1 cellular context compared by ENCODE assay signal in the genomic region with DNA sequence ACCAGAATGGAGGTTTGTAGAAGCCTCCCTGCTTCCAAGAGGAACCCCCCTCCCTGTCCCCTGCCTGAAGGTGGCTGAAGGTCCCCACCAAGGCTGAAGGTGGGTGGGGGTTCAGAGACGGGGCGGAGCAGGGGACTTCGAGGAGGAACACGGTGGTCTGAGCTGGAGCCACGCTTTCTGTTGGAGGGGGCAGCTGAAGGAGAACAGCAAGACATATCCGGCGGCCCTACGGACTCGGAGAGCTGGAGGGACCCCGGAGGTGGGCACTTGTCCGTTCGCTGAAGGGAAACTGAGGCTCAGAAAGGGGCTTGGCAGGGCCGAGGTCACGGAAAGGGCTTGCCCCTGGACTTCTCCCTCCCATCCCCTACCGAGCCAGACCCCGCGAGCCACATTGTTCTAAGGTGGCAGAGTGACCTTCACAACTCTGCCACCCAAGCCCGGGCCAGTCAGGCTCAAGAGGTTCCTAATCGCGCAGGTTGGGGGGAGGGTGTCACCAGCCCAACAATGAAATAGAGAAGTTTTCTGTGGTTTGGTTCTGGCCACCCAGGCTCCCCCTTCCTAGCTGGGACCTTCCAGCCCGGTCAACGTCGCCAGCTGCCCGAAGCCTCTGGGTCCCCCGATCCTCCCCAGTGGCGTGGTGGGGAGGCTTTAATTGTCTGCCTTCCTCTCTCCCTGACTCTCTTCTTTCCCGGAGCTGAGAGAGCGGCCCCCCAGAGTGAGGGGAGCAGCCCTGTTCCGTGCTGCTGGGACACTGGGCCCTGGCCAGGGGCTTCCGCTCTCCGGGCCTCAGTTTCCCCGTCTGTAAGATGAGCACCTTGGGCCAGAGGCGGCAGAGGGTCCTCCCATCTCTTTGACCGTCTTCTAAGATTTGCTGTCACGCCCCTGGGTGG.
TF ChIP-seq lines count a peak whose summit lies in the region.

No MANE protein-coding gene starts in this region.

TF ChIP-seq in K562, 482 proteins besides CTCF, POLR2A, EP300 and RAD21:
- TF ChIP-seq SRSF1 (IDR thresholded peaks at IDR 0.05; ENCODE audit: low read depth, low read length) (no peak), TFAP4 (CRISPR knock-in tag; IDR thresholded peaks at IDR 0.05; ENCODE audit: borderline replicate concordance) (peak; percentile 43; the same call in 1 of the 2 replicates), THAP12 (CRISPR knock-in tag; IDR thresholded peaks at IDR 0.05) (no peak), GABPB1 (CRISPR knock-in tag; IDR thresholded peaks at IDR 0.05) (0 out of 2 replicates have a peak, but pooled peaks have one; percentile 10), NR4A1 (CRISPR knock-in tag; IDR thresholded peaks at IDR 0.05) (no peak), NR4A1 (tag; IDR thresholded peaks at IDR 0.05) (0 out of 2 replicates have a peak, but pooled peaks have one; percentile 15), ZFX (CRISPR knock-in tag; IDR thresholded peaks at IDR 0.05) (0 out of 2 replicates have a peak, but pooled peaks have one; percentile 12), HDAC2 (IDR thresholded peaks at IDR 0.05) (no peak), ZNF263 (CRISPR knock-in tag; IDR thresholded peaks at IDR 0.05; ENCODE audit: borderline replicate concordance) (peak; percentile 48; the same call in 1 of the 2 replicates)
- TF ChIP-seq, protein P1, sequence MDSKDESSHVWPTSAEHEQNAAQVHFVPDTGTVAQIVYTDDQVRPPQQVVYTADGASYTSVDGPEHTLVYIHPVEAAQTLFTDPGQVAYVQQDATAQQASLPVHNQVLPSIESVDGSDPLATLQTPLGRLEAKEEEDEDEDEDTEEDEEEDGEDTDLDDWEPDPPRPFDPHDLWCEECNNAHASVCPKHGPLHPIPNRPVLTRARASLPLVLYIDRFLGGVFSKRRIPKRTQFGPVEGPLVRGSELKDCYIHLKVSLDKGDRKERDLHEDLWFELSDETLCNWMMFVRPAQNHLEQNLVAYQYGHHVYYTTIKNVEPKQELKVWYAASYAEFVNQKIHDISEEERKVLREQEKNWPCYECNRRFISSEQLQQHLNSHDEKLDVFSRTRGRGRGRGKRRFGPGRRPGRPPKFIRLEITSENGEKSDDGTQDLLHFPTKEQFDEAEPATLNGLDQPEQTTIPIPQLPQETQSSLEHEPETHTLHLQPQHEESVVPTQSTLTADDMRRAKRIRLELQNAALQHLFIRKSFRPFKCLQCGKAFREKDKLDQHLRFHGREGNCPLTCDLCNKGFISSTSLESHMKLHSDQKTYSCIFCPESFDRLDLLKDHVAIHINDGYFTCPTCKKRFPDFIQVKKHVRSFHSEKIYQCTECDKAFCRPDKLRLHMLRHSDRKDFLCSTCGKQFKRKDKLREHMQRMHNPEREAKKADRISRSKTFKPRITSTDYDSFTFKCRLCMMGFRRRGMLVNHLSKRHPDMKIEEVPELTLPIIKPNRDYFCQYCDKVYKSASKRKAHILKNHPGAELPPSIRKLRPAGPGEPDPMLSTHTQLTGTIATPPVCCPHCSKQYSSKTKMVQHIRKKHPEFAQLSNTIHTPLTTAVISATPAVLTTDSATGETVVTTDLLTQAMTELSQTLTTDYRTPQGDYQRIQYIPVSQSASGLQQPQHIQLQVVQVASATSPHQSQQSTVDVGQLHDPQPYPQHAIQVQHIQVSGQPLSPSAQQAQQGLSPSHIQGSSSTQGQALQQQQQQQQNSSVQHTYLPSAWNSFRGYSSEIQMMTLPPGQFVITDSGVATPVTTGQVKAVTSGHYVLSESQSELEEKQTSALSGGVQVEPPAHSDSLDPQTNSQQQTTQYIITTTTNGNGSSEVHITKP (IDR thresholded peaks at IDR 0.05; ENCODE audit: partially characterized antibody), result peak; percentile 79
- TF ChIP-seq, protein P2, sequence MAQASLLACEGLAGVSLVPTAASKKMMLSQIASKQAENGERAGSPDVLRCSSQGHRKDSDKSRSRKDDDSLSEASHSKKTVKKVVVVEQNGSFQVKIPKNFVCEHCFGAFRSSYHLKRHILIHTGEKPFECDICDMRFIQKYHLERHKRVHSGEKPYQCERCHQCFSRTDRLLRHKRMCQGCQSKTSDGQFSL (CRISPR knock-in tag; IDR thresholded peaks at IDR 0.05), result peak; percentile 35; the same call in 1 of the 2 replicates
- TF ChIP-seq, protein P2 (tag; IDR thresholded peaks at IDR 0.05), result no peak
